ENCODE assay signal across 25 cellular contexts in the genomic region with DNA sequence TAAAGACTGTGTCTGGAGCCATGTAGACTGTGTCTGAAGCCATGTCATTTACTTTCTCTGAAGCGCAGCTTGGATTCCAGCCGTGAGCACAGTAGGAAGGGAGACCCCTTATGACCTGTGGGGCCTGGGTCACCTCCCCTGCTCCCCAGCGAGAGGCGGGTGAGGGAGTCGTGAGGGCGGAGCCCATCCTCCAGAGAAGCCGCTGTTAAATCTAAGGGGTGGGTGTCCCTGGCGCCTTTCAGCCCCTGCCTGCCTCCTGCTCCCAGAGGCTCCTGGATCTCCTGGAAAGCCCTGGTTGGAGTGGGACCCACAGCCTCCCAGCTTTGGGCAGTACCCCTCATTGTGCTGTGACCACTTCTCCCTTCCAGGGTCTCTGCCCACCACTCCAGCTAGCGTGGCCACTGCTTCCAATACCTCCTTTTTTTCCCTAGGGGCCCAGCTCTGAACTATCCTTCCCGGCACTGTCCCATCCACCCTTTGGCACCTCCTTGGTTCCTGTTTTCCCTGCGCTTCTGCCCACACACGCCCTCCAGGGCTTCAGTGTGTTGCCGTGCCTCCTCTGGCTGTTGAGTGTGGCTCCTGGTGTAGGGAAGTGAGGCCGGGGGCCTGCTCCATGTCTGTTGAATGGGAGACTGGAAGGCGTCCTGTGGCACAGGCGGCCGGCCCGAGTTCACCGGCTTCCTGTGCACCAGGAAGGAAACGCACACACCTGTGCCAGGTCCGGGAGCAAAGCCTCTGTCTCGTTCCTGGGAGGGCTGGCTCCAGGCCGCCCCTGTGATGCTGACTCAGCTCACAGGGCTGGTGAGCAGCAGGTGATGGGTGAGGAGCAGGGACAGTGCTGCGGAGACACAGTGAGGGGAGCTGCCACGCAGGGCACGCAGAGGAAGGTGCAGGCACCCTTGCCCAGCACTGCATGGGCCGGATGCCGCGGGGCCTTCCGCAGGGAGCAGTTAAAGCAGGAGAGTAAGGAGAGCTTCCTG. TPM values are rescaled to one million over a fixed set of nuclear protein-coding genes. Genes with fewer than 3 reads are reported as not detected.
A peak's percentile ranks its signal among the peaks of the same experiment; 100 is the strongest.
DNase-seq lines count a peak whose midpoint lies in the region; TF ChIP-seq lines count a peak whose summit lies in the region.
"Had no signal": no experiment of that assay in that cellular context is flagged by ENCODE, and none has a peak within 500 bp of the region (broad histone marks: within the 10 kb centered on the region; RNA-seq: fewer than 3 reads in every experiment).

No MANE protein-coding gene starts in this region.

- H3K4me3 ChIP-seq in endodermal cell (ENCODE audit: low read length) (no peak overlapping the region), neuronal stem cell (ENCODE audit: low read length in 2 of 2) (no peak overlapping the region)
- H3K4me3 ChIP-seq: ascending aorta, psoas muscle, thoracic aorta had no signal

- H3K9ac ChIP-seq in endodermal cell (ENCODE audit: extremely low read depth, low read length, poor library complexity, severe bottlenecking) (no peak overlapping the region), neuronal stem cell (ENCODE audit: low read depth, low read length, poor library complexity) (no peak overlapping the region)

- DNase-seq in CD14-positive monocyte (ENCODE audit: low spot score) (peak; percentile 37), RWPE1 (ENCODE audit: low spot score) (no peak), endodermal cell (no peak), neuronal stem cell (ENCODE audit: low spot score) (no peak), OCI-M2 (lab: John Stamatoyannopoulos, UW; ENCODE audit: unreplicated experiment) (no peak), NOMO-1 treated with DMSO at 0.1 percent for 48 hours (lab: John Stamatoyannopoulos, UW; ENCODE audit: unreplicated experiment) (no peak), NCI-H146 (lab: John Stamatoyannopoulos, UW) (no peak)
- no peak for DNase-seq in activated CD4-positive, alpha-beta T cell treated with anti-CD3 and anti-CD28 coated beads, Interleukin-2, amount 50 U/mL, for 48 hours
- DNase-seq: activated CD4-positive, alpha-beta T cell treated with anti-CD3 and anti-CD28 coated beads, Interleukin-2, amount 50 U/mL, for 4 hours; activated naive CD4-positive, alpha-beta T cell treated with anti-CD3 and anti-CD28 coated beads, Interleukin-2, amount 50 U/mL, for 16 hours; activated T-cell treated with anti-CD3 and anti-CD28 coated beads for 4 hours; DMS79 treated with DMSO at 0.1 percent for 48 hours; HFFc6; hippocampal formation; KBM-7; MV-4-11; naive B cell; NCI-H1930 had no signal

- CTCF ChIA-PET in RWPE1 (lab: Yijun Ruan, JAX), result no interaction called here

- peak overlapping the region; percentile 25 for H3K18ac ChIP-seq in neuronal stem cell (ENCODE audit: low read length)

- H3K4me1 ChIP-seq in endodermal cell (ENCODE audit: control insufficient read depth, insufficient read depth, low read length) (no peaks in the 10 kb centered on the region), neuronal stem cell (ENCODE audit: control insufficient read depth in 2 of 2, insufficient read depth in 1 of 2, low read depth in 1 of 2, low read length in 2 of 2) (peaks cover 0 to 4% of the 10 kb centered on the region in 2 donors)
- H3K4me1 ChIP-seq: psoas muscle had no signal

- H3K4me2 ChIP-seq in neuronal stem cell (ENCODE audit: insufficient read depth, low read length, poor library complexity, severe bottlenecking), result no peak overlapping the region

- H3K36me3 ChIP-seq in endodermal cell (ENCODE audit: control insufficient read depth, insufficient read depth, low read length), result peaks cover 60% of the 10 kb centered on the region
- peaks cover 41 to 96% of the 10 kb centered on the region in 2 donors for H3K36me3 ChIP-seq in neuronal stem cell (replicated peaks in 1 of 2; ENCODE audit: control insufficient read depth in 2 of 2, insufficient read depth in 2 of 2, low read length in 2 of 2)

- no peak overlapping the region for H3K4ac ChIP-seq in neuronal stem cell (ENCODE audit: low read length)

- WGBS in endodermal cell (ENCODE audit: insufficient coverage in 1 of 2, insufficient read length in 1 of 2), 2 experiments, result 96 to 99% methylated on average over 19 to 30 of the region's 30 CpGs
- WGBS in neuronal stem cell (ENCODE audit: extremely low coverage in 2 of 2, insufficient read length in 2 of 2, insufficient replicate concordance in 1 of 2), 2 donors, result no CpG with 5 or more reads among the region's 30 CpGs

- peak overlapping the region; percentile 95 for H3K14ac ChIP-seq in neuronal stem cell (ENCODE audit: low read length)

- no peaks in the 10 kb centered on the region for H3K4me1 Mint-ChIP-seq in CD14-positive monocyte
- H3K4me1 Mint-ChIP-seq in endodermal cell, result no peaks in the 10 kb centered on the region

- H3K27ac ChIP-seq in RWPE1 (peak overlapping the region; percentile 22), endodermal cell (ENCODE audit: low read depth, low read length) (no peak overlapping the region), neuronal stem cell (replicated peaks; ENCODE audit: low read length) (no peak overlapping the region)
- H3K27ac ChIP-seq: ascending aorta, psoas muscle, thoracic aorta had no signal

- H2BK12ac ChIP-seq in neuronal stem cell (ENCODE audit: low read length), result no peak overlapping the region

- H3K23ac ChIP-seq in neuronal stem cell (ENCODE audit: low read depth, low read length, poor library complexity), result peak overlapping the region; percentile 78

- intact Hi-C loops in CD14-positive monocyte (cut with micrococcal nuclease), result no loop called here

- H3K36me3 Mint-ChIP-seq in CD14-positive monocyte (peaks cover 51 to 86% of the 10 kb centered on the region in 2 donors), endodermal cell (ENCODE audit: low read depth) (peaks cover 81% of the 10 kb centered on the region)
- H3K36me3 Mint-ChIP-seq: naive B cell had no signal

- H3K9me3 ChIP-seq in endodermal cell (ENCODE audit: control insufficient read depth, low read length) (peaks cover 12% of the 10 kb centered on the region), neuronal stem cell (replicated peaks in 1 of 2; ENCODE audit: control insufficient read depth in 2 of 2, insufficient read depth in 1 of 2, low read depth in 1 of 2, low read length in 2 of 2) (peaks cover 2 to 5% of the 10 kb centered on the region in 2 donors)
- H3K9me3 ChIP-seq: ascending aorta, psoas muscle, thoracic aorta had no signal

- H3K4me3 Mint-ChIP-seq in CD14-positive monocyte, result no peak overlapping the region
- H3K4me3 Mint-ChIP-seq in endodermal cell, result no peak overlapping the region
- H3K4me3 Mint-ChIP-seq: HFFc6, memory B cell had no signal

- peaks cover 0 to 21% (median 2%) of the 10 kb centered on the region in 3 donors for H3K27me3 Mint-ChIP-seq in CD14-positive monocyte (ENCODE audit: low read depth in 3 of 3)
- no peaks in the 10 kb centered on the region for H3K27me3 Mint-ChIP-seq in endodermal cell (ENCODE audit: insufficient read depth)
- H3K27me3 Mint-ChIP-seq: memory B cell, naive B cell had no signal

- peaks cover 16% of the 10 kb centered on the region for H3K79me1 ChIP-seq in neuronal stem cell (ENCODE audit: low read depth, low read length)

- POLR2A ChIA-PET in RWPE1 (lab: Yijun Ruan, JAX; ENCODE audit: low non-redundant PET), result no interaction called here

- no peak overlapping the region for H4K91ac ChIP-seq in neuronal stem cell (ENCODE audit: low read depth, low read length, poor library complexity)

- H2BK120ac ChIP-seq in neuronal stem cell (ENCODE audit: low read depth, low read length), result no peak overlapping the region

- H3K9me3 Mint-ChIP-seq in CD14-positive monocyte (peaks cover 0 to 7% (median 2%) of the 10 kb centered on the region in 7 donors), endodermal cell (peaks cover 15% of the 10 kb centered on the region)
- H3K9me3 Mint-ChIP-seq: memory B cell, naive B cell had no signal

- H3K27me3 ChIP-seq in endodermal cell (ENCODE audit: control insufficient read depth, insufficient read depth, low read length, poor library complexity, severe bottlenecking) (no peaks in the 10 kb centered on the region), neuronal stem cell (ENCODE audit: control insufficient read depth in 3 of 3, insufficient read depth in 3 of 3, low read depth in 1 of 3, low read length in 3 of 3) (no peaks in the 10 kb centered on the region)
- H3K27me3 ChIP-seq: ascending aorta had no signal

- no peak overlapping the region for H2AFZ ChIP-seq in neuronal stem cell (ENCODE audit: low read length)

- no peak overlapping the region for H4K8ac ChIP-seq in neuronal stem cell (ENCODE audit: low read depth, low read length)

- no peak overlapping the region for H2BK5ac ChIP-seq in neuronal stem cell (ENCODE audit: low read length)

- H3K27ac Mint-ChIP-seq in CD14-positive monocyte (peak overlapping the region; percentile 35 to 88 (median 70)), endodermal cell (peak overlapping the region; percentile 50)
- H3K27ac Mint-ChIP-seq: HFFc6, memory B cell had no signal

- H2AK5ac ChIP-seq in neuronal stem cell (ENCODE audit: low read depth, low read length), result peak overlapping the region; percentile 48

- TF ChIP-seq CTCF in CD14-positive monocyte (IDR thresholded peaks at IDR 0.05) (no peak), RWPE1 (conservative IDR thresholded peaks at IDR 0.05; ENCODE audit: low read depth) (no peak), endodermal cell (conservative IDR thresholded peaks at IDR 0.05) (no peak)

- no peak overlapping the region for H2BK15ac ChIP-seq in neuronal stem cell (ENCODE audit: low read length)

RNA-seq across cellular contexts. Expression of a gene that starts 29.4 kb away (rescaled TPM):
- polyA plus RNA-seq in CD14-positive monocyte, result not detected
- total RNA-seq in endodermal cell, result not detected
- polyA plus RNA-seq in endodermal cell (2013, experiment 1 of 2), result not detected
- not detected for polyA plus RNA-seq in endodermal cell (2013, experiment 2 of 2)
- polyA plus RNA-seq in neuronal stem cell (2013, experiment 1 of 2), result not detected
- not detected for polyA plus RNA-seq in neuronal stem cell (2013, experiment 2 of 2)
- total RNA-seq: ascending aorta, cerebellum, HFFc6, NCI-H460, psoas muscle had no signal
- polyA plus RNA-seq: AG04450 had no signal

RNA-seq across cellular contexts. Expression of a gene that starts 38.4 kb away (rescaled TPM):
- not detected for polyA plus RNA-seq in CD14-positive monocyte
- 1 to 10 TPM; 1.7 to 2.5 TPM for total RNA-seq in endodermal cell
- 0.25 TPM for polyA plus RNA-seq in endodermal cell (2013, experiment 1 of 2)
- polyA plus RNA-seq in endodermal cell (2013, experiment 2 of 2), result 0.17 TPM
- 0.11 TPM for polyA plus RNA-seq in neuronal stem cell (2013, experiment 1 of 2)
- polyA plus RNA-seq in neuronal stem cell (2013, experiment 2 of 2), result 0.10 TPM
- total RNA-seq: ascending aorta, HFFc6, NCI-H460, thoracic aorta had no signal
- polyA plus RNA-seq: AG04450, psoas muscle had no signal

RNA-seq across cellular contexts. Expression of a gene that starts 44.0 kb away (rescaled TPM):
- polyA plus RNA-seq in CD14-positive monocyte, result 10 to 100 TPM; 37.6 to 54.0 TPM
- 10 to 100 TPM; 74.8 to 76.1 TPM for total RNA-seq in endodermal cell
- polyA plus RNA-seq in endodermal cell (2013, experiment 1 of 2), result 84.3 TPM
- polyA plus RNA-seq in endodermal cell (2013, experiment 2 of 2), result 82.9 TPM
- polyA plus RNA-seq in neuronal stem cell (2013, experiment 1 of 2), result 74.2 TPM
- 75.8 TPM for polyA plus RNA-seq in neuronal stem cell (2013, experiment 2 of 2)
